Comparison of ENCODE assay signal across 19 cellular contexts in the genomic region with DNA sequence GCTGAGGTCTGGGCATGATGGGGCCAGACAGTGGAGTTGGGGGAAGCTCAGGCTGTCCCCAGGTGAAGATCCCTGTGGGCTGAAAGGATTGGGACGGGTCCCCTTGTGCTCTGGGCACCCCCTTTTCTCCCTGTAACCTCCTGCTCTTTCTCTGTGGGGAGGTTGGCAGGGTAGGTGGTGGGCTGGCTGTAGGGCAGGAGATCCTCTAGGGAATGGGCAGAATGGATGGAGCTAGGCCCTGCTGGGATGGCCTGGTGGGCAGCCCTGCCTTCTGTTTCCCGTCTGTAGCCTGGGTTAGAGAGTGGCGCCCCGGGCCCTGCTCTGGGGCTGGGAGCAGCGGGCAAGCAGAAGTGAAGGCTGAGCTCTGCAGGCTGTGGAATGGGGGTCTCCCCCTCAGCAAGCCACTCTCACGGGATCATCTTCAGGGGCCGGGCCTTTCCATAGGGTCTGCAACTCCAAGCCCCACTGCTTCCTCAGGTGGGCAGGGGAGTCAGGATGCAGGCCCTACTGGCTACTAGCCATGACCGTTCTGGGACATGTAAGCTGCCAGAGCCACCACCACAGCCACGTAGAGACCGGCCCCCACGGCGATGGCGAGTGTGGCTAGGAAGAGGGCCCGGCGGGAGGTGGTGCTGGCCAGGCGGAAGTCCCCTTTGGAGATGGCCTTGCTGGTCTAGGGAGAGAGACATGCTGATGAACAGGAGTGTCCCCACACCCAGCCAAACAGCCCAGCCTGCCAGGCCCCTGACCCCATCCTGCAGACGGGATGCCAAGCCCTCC. TPM values are rescaled to one million over a fixed set of nuclear protein-coding genes. Genes with fewer than 3 reads are reported as not detected.
A peak's percentile ranks its signal among the peaks of the same experiment; 100 is the strongest.
DNase-seq lines count a peak whose midpoint lies in the region; ATAC-seq, FAIRE-seq and TF ChIP-seq lines count a peak whose summit lies in the region.
"Had no signal": no experiment of that assay in that cellular context is flagged by ENCODE, and none has a peak within 500 bp of the region (broad histone marks: within the 10 kb centered on the region; RNA-seq: fewer than 3 reads in every experiment).

No MANE protein-coding gene starts in this region.

- peaks cover 6% of the 10 kb centered on the region for H3K79me1 ChIP-seq in neuronal stem cell (ENCODE audit: low read depth, low read length)

- H2BK5ac ChIP-seq in neuronal stem cell (ENCODE audit: low read length) = peak overlapping the region; percentile 80

- H3K4me3 ChIP-seq in BLaER1 (no peak overlapping the region), Karpas-422 (ENCODE audit: low read length) (no peak overlapping the region), kidney (ENCODE audit: low read length in 2 of 2) (no peak overlapping the region), neuronal stem cell (ENCODE audit: low read length in 2 of 2) (no peak overlapping the region), prostate gland (no peak overlapping the region)
- H3K4me3 ChIP-seq: K562 had no signal

- peak overlapping the region; percentile 83 for H2BK15ac ChIP-seq in neuronal stem cell (ENCODE audit: low read length)

- ATAC-seq in GM21360 (IDR thresholded peaks at IDR 0.05; ENCODE audit: unreplicated experiment) (no peak), HG03025 (IDR thresholded peaks at IDR 0.05; ENCODE audit: low FRiP score, unreplicated experiment) (no peak)
- ATAC-seq: K562 had no signal

- no peaks in the 10 kb centered on the region for H3K9me3 ChIP-seq in BLaER1
- H3K9me3 ChIP-seq in Karpas-422 (ENCODE audit: low read length) = no peaks in the 10 kb centered on the region
- no peaks in the 10 kb centered on the region for H3K9me3 ChIP-seq in kidney (ENCODE audit: control insufficient read depth in 1 of 2, low read length in 2 of 2)
- no peaks in the 10 kb centered on the region for H3K9me3 ChIP-seq in neuronal stem cell (replicated peaks in 1 of 2; ENCODE audit: control insufficient read depth in 2 of 2, insufficient read depth in 1 of 2, low read depth in 1 of 2, low read length in 2 of 2)
- H3K9me3 ChIP-seq in prostate gland = no peaks in the 10 kb centered on the region

- no peaks in the 10 kb centered on the region for H3K79me2 ChIP-seq in Karpas-422 (ENCODE audit: low read length)

- peak overlapping the region; percentile 94 for H3K18ac ChIP-seq in neuronal stem cell (ENCODE audit: low read length)

- peak overlapping the region; percentile 96 for H2AK5ac ChIP-seq in neuronal stem cell (ENCODE audit: low read depth, low read length)

- H3K14ac ChIP-seq in neuronal stem cell (ENCODE audit: low read length) = peak overlapping the region; percentile 75

- H3K23ac ChIP-seq in neuronal stem cell (ENCODE audit: low read depth, low read length, poor library complexity) = peak overlapping the region; percentile 73

- TF ChIP-seq CTCF in kidney (IDR thresholded peaks at IDR 0.05; ENCODE audit: borderline replicate concordance, extremely low read depth, insufficient read depth) = no peak
- no peak for TF ChIP-seq CTCF in prostate gland (IDR thresholded peaks at IDR 0.05)

- no peaks in the 10 kb centered on the region for H3K9me2 ChIP-seq in Karpas-422 (replicated peaks; ENCODE audit: insufficient read depth, low read length)

- H3K27me3 ChIP-seq in BLaER1 (no peaks in the 10 kb centered on the region), Karpas-422 (ENCODE audit: low read length) (no peaks in the 10 kb centered on the region), neuronal stem cell (ENCODE audit: control insufficient read depth in 3 of 3, insufficient read depth in 3 of 3, low read depth in 1 of 3, low read length in 3 of 3) (peaks cover 0 to 16% (median 0%) of the 10 kb centered on the region in 3 experiments), prostate gland (replicated peaks; ENCODE audit: insufficient read depth) (no peaks in the 10 kb centered on the region)

- no CpG with 5 or more reads among the region's 17 CpGs for WGBS in neuronal stem cell (ENCODE audit: extremely low coverage in 2 of 2, insufficient read length in 2 of 2, insufficient replicate concordance in 1 of 2), 2 donors
- WGBS in prostate gland = 90% methylated on average over 17 of the region's 17 CpGs

- no peak overlapping the region for H2BK12ac ChIP-seq in neuronal stem cell (ENCODE audit: low read length)

- H4K91ac ChIP-seq in neuronal stem cell (ENCODE audit: low read depth, low read length, poor library complexity) = no peak overlapping the region

- no peak for DNase-seq in Karpas-422
- peak; percentile 60 for DNase-seq in kidney
- DNase-seq in neuronal stem cell (ENCODE audit: low spot score) = no peak
- DNase-seq in prostate gland (ENCODE audit: low spot score) = no peak
- DNase-seq in NK-92 (lab: John Stamatoyannopoulos, UW; ENCODE audit: unreplicated experiment) = no peak
- DNase-seq: ACHN; CD8-positive, alpha-beta memory T cell; DMS53; GF-D8; GOT3; HCEC 1CT; HFFc6 had no signal

- H3K9ac ChIP-seq in BLaER1 = peak overlapping the region; percentile 52; the same call in 1 of the 2 replicates
- H3K9ac ChIP-seq in Karpas-422 (ENCODE audit: low read length) = no peak overlapping the region
- no peak overlapping the region for H3K9ac ChIP-seq in kidney (ENCODE audit: low read length in 2 of 2)
- H3K9ac ChIP-seq in neuronal stem cell (ENCODE audit: low read depth, low read length, poor library complexity) = no peak overlapping the region

- H4K20me1 ChIP-seq in BLaER1 (no peaks in the 10 kb centered on the region), Karpas-422 (ENCODE audit: insufficient read depth, low read depth, low read length) (no peaks in the 10 kb centered on the region)

- H4K8ac ChIP-seq in neuronal stem cell (ENCODE audit: low read depth, low read length) = peak overlapping the region; percentile 56

- peak overlapping the region; percentile 61 for H2BK120ac ChIP-seq in neuronal stem cell (ENCODE audit: low read depth, low read length)

- H3K4ac ChIP-seq in neuronal stem cell (ENCODE audit: low read length) = no peak overlapping the region

- no peak for FAIRE-seq in kidney (lab: Jason Lieb, UNC)
- FAIRE-seq: GM18507, K562 had no signal

- H3K4me2 ChIP-seq in BLaER1 = peak overlapping the region; percentile 99
- H3K4me2 ChIP-seq in Karpas-422 (ENCODE audit: low read depth, low read length, poor library complexity, severe bottlenecking) = peak overlapping the region; percentile 7
- H3K4me2 ChIP-seq in neuronal stem cell (ENCODE audit: insufficient read depth, low read length, poor library complexity, severe bottlenecking) = no peak overlapping the region

- H3K36me3 ChIP-seq in BLaER1 (no peaks in the 10 kb centered on the region), Karpas-422 (ENCODE audit: insufficient read depth, low read length) (no peaks in the 10 kb centered on the region), kidney (ENCODE audit: control insufficient read depth in 1 of 2, insufficient read depth in 2 of 2, low read length in 2 of 2) (no peaks in the 10 kb centered on the region), neuronal stem cell (replicated peaks in 1 of 2; ENCODE audit: control insufficient read depth in 2 of 2, insufficient read depth in 2 of 2, low read length in 2 of 2) (no peaks in the 10 kb centered on the region), prostate gland (no peaks in the 10 kb centered on the region)

- H3K4me1 ChIP-seq in BLaER1 (peaks cover 64% of the 10 kb centered on the region), Karpas-422 (ENCODE audit: low read length) (peaks cover 20% of the 10 kb centered on the region), kidney (ENCODE audit: control insufficient read depth in 1 of 2, insufficient read depth in 1 of 2, low read depth in 1 of 2, low read length in 2 of 2) (peaks cover 0 to 4% of the 10 kb centered on the region in 2 donors), neuronal stem cell (ENCODE audit: control insufficient read depth in 2 of 2, insufficient read depth in 1 of 2, low read depth in 1 of 2, low read length in 2 of 2) (peaks cover 5 to 14% of the 10 kb centered on the region in 2 donors), prostate gland (replicated peaks) (no peaks in the 10 kb centered on the region)

- intact Hi-C loops in kidney (cut with DNase I) = no loop called here
- intact Hi-C loops in prostate gland (cut with DNase I) = no loop called here

- no peak for TF ChIP-seq POLR2A in prostate gland (IDR thresholded peaks at IDR 0.05)

- peak overlapping the region; percentile 95 for H3K27ac ChIP-seq in BLaER1
- no peak overlapping the region for H3K27ac ChIP-seq in Karpas-422 (ENCODE audit: low read length)
- H3K27ac ChIP-seq in kidney (ENCODE audit: low read depth in 2 of 2, low read length in 2 of 2) = no peak overlapping the region
- H3K27ac ChIP-seq in neuronal stem cell (replicated peaks; ENCODE audit: low read length) = no peak overlapping the region
- H3K27ac ChIP-seq in prostate gland = no peak overlapping the region

- no peak overlapping the region for H2AFZ ChIP-seq in Karpas-422 (ENCODE audit: low read length)
- H2AFZ ChIP-seq in neuronal stem cell (ENCODE audit: low read length) = no peak overlapping the region

RNA-seq across cellular contexts. Expression of a gene that starts 18.8 kb away (rescaled TPM):
- not detected in 2 replicates for total RNA-seq in Karpas-422 (2014; rRNA removed; shearing (Covaris generic); ENCODE audit: low replicate concordance)
- total RNA-seq in kidney (0.13 TPM), prostate gland (under 1 TPM; 0.09 to 0.34 TPM)
- 0.47 TPM for polyA plus RNA-seq in kidney (ENCODE audit: insufficient read depth, low read depth, low replicate concordance)
- 1.8 TPM for polyA plus RNA-seq in neuronal stem cell (2013, experiment 1 of 2)
- polyA plus RNA-seq in neuronal stem cell (2013, experiment 2 of 2) = 1.7 TPM
- total RNA-seq: A172; CD8-positive, alpha-beta memory T cell; HFFc6; K562 had no signal
- polyA plus RNA-seq: CD14-positive monocyte; CD8-positive, alpha-beta memory T cell; K562 had no signal

RNA-seq across cellular contexts. Expression of a gene that starts 58.9 kb away (rescaled TPM):
- not detected in 2 replicates for total RNA-seq in Karpas-422 (2014; rRNA removed; shearing (Covaris generic); ENCODE audit: low replicate concordance)
- total RNA-seq in kidney = not detected
- not detected for polyA plus RNA-seq in kidney (ENCODE audit: insufficient read depth, low read depth, low replicate concordance)
- polyA plus RNA-seq in neuronal stem cell (2013, experiment 1 of 2) = 7.8 TPM
- 7.5 TPM for polyA plus RNA-seq in neuronal stem cell (2013, experiment 2 of 2)
- under 1 TPM in 1 of 2 donors, not detected in 1; 0.34 TPM for total RNA-seq in prostate gland
- total RNA-seq: A172; CD8-positive, alpha-beta memory T cell; HFFc6 had no signal
- polyA plus RNA-seq: CD14-positive monocyte; CD8-positive, alpha-beta memory T cell had no signal
